In genomic region chr6:69423785-69424184, GRCh38 we compare ENCODE assay signal across 32 cellular contexts.
"Had no signal": no experiment of that assay in that cellular context is flagged by ENCODE, and none has a peak within 500 bp of the region (broad histone marks: within the 10 kb centered on the region; RNA-seq: fewer than 3 reads in every experiment).

No MANE protein-coding gene starts in this region.

- H3K27ac ChIP-seq: PC-9, RWPE1, SK-N-MC had no signal

- H3K4me2 ChIP-seq: PC-9 had no signal

- H2AFZ ChIP-seq: PC-9 had no signal

- H3K27me3 ChIP-seq: MG63, SJCRH30 had no signal

- DNase-seq: Kasumi-1, KG1, MG63, MV-4-11, NCI-H1092, NCI-H1105, NCI-H1417 treated with DMSO at 0.1 percent for 48 hours, NCI-H146, NCI-H1694, NCI-H187, NCI-H1930, NCI-H2029 treated with DMSO at 0.1 percent for 48 hours, NCI-H2081 treated with DMSO at 0.1 percent for 48 hours, NCI-H2107, NCI-H2171, NCI-H226, NCI-H446 treated with DMSO at 0.1 percent for 48 hours, NCI-H510A, NCI-H524, NCI-H526, NCI-H69, NCI-H748 treated with DMSO at 0.1 percent for 48 hours, NCI-H82, PC-9, SHP77, SIG-M5, SJCRH30 had no signal

- H3K36me3 ChIP-seq: MG63, SJCRH30 had no signal

- H3K4me3 ChIP-seq: MG63, PC-9, SJCRH30, SK-N-MC had no signal

- H3K9me3 ChIP-seq: MG63, SJCRH30 had no signal

- ATAC-seq: Panc1, Right ventricle myocardium inferior, SK-N-SH treated with all-trans-retinoic acid at 6 μM for 48 hours had no signal
